In the genomic region with DNA sequence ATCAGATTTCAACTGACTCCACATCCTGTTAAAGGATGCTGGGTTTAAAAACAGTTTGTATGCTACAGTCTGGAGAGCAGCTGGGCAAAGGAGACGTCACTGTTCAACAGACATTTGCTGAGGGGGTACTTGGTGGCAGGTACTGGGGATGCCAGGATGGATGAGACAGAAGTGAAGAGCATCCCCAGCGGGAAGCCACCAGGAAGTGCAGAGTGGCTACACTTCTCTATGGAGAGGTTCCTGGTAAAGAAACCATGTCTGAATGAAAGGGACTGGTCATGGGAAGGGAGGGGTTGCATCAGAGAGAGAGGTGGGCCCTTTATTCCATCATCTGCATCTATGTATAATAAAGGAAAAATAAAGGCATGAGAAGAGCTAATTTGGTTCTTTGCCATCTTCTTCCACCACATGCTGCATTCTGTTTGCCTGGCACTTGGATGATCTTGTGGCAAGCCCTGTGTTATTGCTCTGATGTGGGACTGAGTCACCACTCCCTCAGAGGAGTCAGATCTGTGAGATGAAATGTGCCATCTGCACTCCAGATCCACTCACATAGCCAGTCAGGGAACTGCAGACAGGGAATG, we compare ENCODE assay signal across 7 cellular contexts.
DNase-seq lines count a peak whose midpoint lies in the region; ATAC-seq, FAIRE-seq and TF ChIP-seq lines count a peak whose summit lies in the region.

No MANE protein-coding gene starts in this region.

- no peaks in the 10 kb centered on the region for H3K4me1 Mint-ChIP-seq in stimulated activated effector memory CD8-positive, alpha-beta T cell treated with anti-CD3 and anti-CD28 coated beads, Interleukin-12 subunit alpha, Interleukin-12 subunit beta, amount 100 ng/mL, for 72 hours

- in situ Hi-C loops in SK-MEL-5 (cut with HindIII; ENCODE audit: low pct_unique_long_range_greater_than_20kb, low sequenced_read_pairs) = no loop called here

- peak overlapping the region in 1 of 2 donors; percentile 32 for H3K4me3 ChIP-seq in foreskin fibroblast (ENCODE audit: low read depth in 1 of 2, low read length in 2 of 2)

- H3K9me3 Mint-ChIP-seq in stimulated activated effector memory CD8-positive, alpha-beta T cell treated with anti-CD3 and anti-CD28 coated beads, Interleukin-12 subunit alpha, Interleukin-12 subunit beta, amount 100 ng/mL, for 72 hours = peaks cover 4% of the 10 kb centered on the region

- ATAC-seq in stimulated activated effector memory CD8-positive, alpha-beta T cell treated with anti-CD3 and anti-CD28 coated beads, Interleukin-12 subunit alpha, Interleukin-12 subunit beta, amount 100 ng/mL, for 72 hours = peak; percentile 67
- ATAC-seq in HG02798 (IDR thresholded peaks at IDR 0.05; ENCODE audit: poor library complexity, unreplicated experiment) = no peak

- no peak for TF ChIP-seq CTCF in foreskin fibroblast (IDR thresholded peaks at IDR 0.05; ENCODE audit: low read depth, low read length)

- TF ChIP-seq POLR2A in H54 (IDR thresholded peaks at IDR 0.05; ENCODE audit: low read depth, low read length) = no peak

- FAIRE-seq in H54 (lab: Jason Lieb, UNC) = peak; percentile 80

- no peaks in the 10 kb centered on the region for H3K36me3 Mint-ChIP-seq in stimulated activated effector memory CD8-positive, alpha-beta T cell treated with anti-CD3 and anti-CD28 coated beads, Interleukin-12 subunit alpha, Interleukin-12 subunit beta, amount 100 ng/mL, for 72 hours

- DNase-seq in H54 (ENCODE audit: insufficient read length, low spot score) (peak; percentile 65), SK-MEL-5 (ENCODE audit: low read depth, low spot score) (peak; percentile 82), foreskin fibroblast (peak; percentile 99), medulla oblongata (ENCODE audit: extremely low spot score) (no peak), NCI-H146 (lab: John Stamatoyannopoulos, UW) (no peak)
- DNase-seq in stimulated activated effector memory CD8-positive, alpha-beta T cell treated with anti-CD3 and anti-CD28 coated beads, Interleukin-12 subunit alpha, Interleukin-12 subunit beta, amount 100 ng/mL, for 72 hours (ENCODE audit: low spot score in 2 of 2) = no peak

- no peak overlapping the region for H3K4me3 Mint-ChIP-seq in stimulated activated effector memory CD8-positive, alpha-beta T cell treated with anti-CD3 and anti-CD28 coated beads, Interleukin-12 subunit alpha, Interleukin-12 subunit beta, amount 100 ng/mL, for 72 hours

- H3K27ac Mint-ChIP-seq in stimulated activated effector memory CD8-positive, alpha-beta T cell treated with anti-CD3 and anti-CD28 coated beads, Interleukin-12 subunit alpha, Interleukin-12 subunit beta, amount 100 ng/mL, for 72 hours = no peak overlapping the region

Comparison
In these comparisons a context has a peak if more than half of its experiments do, and no peak if none do; other contexts are left out.
1. DNase-seq: peak in H54 (single experiment), SK-MEL-5 (single experiment) and foreskin fibroblast (2 of 2); none in stimulated activated effector memory CD8-positive, alpha-beta T cell treated with anti-CD3 and anti-CD28 coated beads, Interleukin-12 subunit alpha, Interleukin-12 subunit beta, amount 100 ng/mL, for 72 hours (0 of 2), medulla oblongata (single experiment) and NCI-H146 (single experiment).